ENCODE assay signal across 30 cellular contexts in the genomic region with DNA sequence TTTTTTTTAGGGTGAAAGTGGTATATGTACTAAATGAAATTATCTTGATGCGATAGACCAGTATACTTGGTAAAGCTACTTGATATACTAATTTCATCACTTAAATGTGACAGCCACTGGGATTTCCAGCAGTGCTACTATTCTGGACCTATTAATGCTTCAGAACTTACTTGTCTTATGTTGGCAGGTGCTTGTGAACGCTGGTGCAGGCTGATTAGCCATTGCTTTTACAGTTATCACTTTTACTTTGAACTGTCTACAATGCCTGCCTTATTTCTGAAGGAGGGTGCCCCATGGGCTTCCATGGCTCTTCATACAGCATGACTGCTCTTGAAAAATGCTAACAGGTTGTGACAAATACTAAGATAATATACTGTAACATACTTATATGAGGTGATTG.
"Had no signal": no experiment of that assay in that cellular context is flagged by ENCODE, and none has a peak within 500 bp of the region (broad histone marks: within the 10 kb centered on the region; RNA-seq: fewer than 3 reads in every experiment).

No MANE protein-coding gene starts in this region.

- H3K4me2 ChIP-seq: neural progenitor cell had no signal

- H3K36me3 Mint-ChIP-seq: naive thymus-derived CD8-positive, alpha-beta T cell; natural killer cell treated with Interleukin-12 subunit alpha and Interleukin-12 subunit beta and Interleukin-15 and Interleukin-18, amount 100 ng/mL, for 72 hours; neural progenitor cell; stimulated activated effector memory CD8-positive, alpha-beta T cell treated with anti-CD3 and anti-CD28 coated beads, Interleukin-12 subunit alpha, Interleukin-12 subunit beta, amount 100 ng/mL, for 72 hours; stimulated activated naive B cell treated with anti-CD40 and anti-IgM and Interleukin-4, amounts not matched to agents 10 μg/mL and 1 μg/mL and 100 μg/mL, for 72 hours; type B pancreatic cell had no signal

- H3K27ac Mint-ChIP-seq: naive thymus-derived CD8-positive, alpha-beta T cell; natural killer cell treated with Interleukin-12 subunit alpha and Interleukin-12 subunit beta and Interleukin-15 and Interleukin-18, amount 100 ng/mL, for 72 hours; nephron progenitor cell; neural progenitor cell; progenitor cell of endocrine pancreas; stimulated activated effector memory CD8-positive, alpha-beta T cell treated with anti-CD3 and anti-CD28 coated beads, Interleukin-12 subunit alpha, Interleukin-12 subunit beta, amount 100 ng/mL, for 72 hours; stimulated activated naive B cell treated with anti-CD40 and anti-IgM and Interleukin-4, amounts not matched to agents 10 μg/mL and 1 μg/mL and 100 μg/mL, for 72 hours; stimulated activated naive CD8-positive, alpha-beta T cell treated with anti-CD3 and anti-CD28 coated beads, Interleukin-15, amount 100 ng/mL, for 72 hours; type B pancreatic cell had no signal

- H3K4me1 ChIP-seq: parathyroid adenoma, psoas muscle, right lobe of liver, sigmoid colon, suprapubic skin, testis, tibial artery, transverse colon, upper lobe of right lung, uterus had no signal

- H3K27ac ChIP-seq: neural progenitor cell, ovary, parathyroid adenoma, psoas muscle, right lobe of liver, sigmoid colon, suprapubic skin, testis, tibial artery, transverse colon, upper lobe of right lung, uterus had no signal

- H3K9me3 Mint-ChIP-seq: naive thymus-derived CD8-positive, alpha-beta T cell; nephron progenitor cell; neural progenitor cell; stimulated activated naive B cell treated with anti-CD40 and anti-IgM and Interleukin-4, amounts not matched to agents 10 μg/mL and 1 μg/mL and 100 μg/mL, for 72 hours; stimulated activated naive CD8-positive, alpha-beta T cell treated with anti-CD3 and anti-CD28 coated beads, Interleukin-15, amount 100 ng/mL, for 72 hours; type B pancreatic cell had no signal

- H3K4me3 ChIP-seq: neural progenitor cell, ovary, psoas muscle, right lobe of liver, sigmoid colon, suprapubic skin, testis, tibial artery, transverse colon, upper lobe of right lung, uterus had no signal

- H3K79me2 ChIP-seq: parathyroid adenoma had no signal

- H3K4me3 Mint-ChIP-seq: naive thymus-derived CD8-positive, alpha-beta T cell; natural killer cell treated with Interleukin-12 subunit alpha and Interleukin-12 subunit beta and Interleukin-15 and Interleukin-18, amount 100 ng/mL, for 72 hours; nephron progenitor cell; neural progenitor cell; stimulated activated effector memory CD8-positive, alpha-beta T cell treated with anti-CD3 and anti-CD28 coated beads, Interleukin-12 subunit alpha, Interleukin-12 subunit beta, amount 100 ng/mL, for 72 hours; stimulated activated naive B cell treated with anti-CD40 and anti-IgM and Interleukin-4, amounts not matched to agents 10 μg/mL and 1 μg/mL and 100 μg/mL, for 72 hours; stimulated activated naive CD8-positive, alpha-beta T cell treated with anti-CD3 and anti-CD28 coated beads, Interleukin-15, amount 100 ng/mL, for 72 hours; type B pancreatic cell had no signal

- H3K36me3 ChIP-seq: neural progenitor cell, ovary, right lobe of liver, sigmoid colon, suprapubic skin, tibial artery, transverse colon, upper lobe of right lung, uterus had no signal

- H3K4me1 Mint-ChIP-seq: naive thymus-derived CD8-positive, alpha-beta T cell; stimulated activated effector memory CD8-positive, alpha-beta T cell treated with anti-CD3 and anti-CD28 coated beads, Interleukin-12 subunit alpha, Interleukin-12 subunit beta, amount 100 ng/mL, for 72 hours; stimulated activated naive B cell treated with anti-CD40 and anti-IgM and Interleukin-4, amounts not matched to agents 10 μg/mL and 1 μg/mL and 100 μg/mL, for 72 hours; stimulated activated naive CD8-positive, alpha-beta T cell treated with anti-CD3 and anti-CD28 coated beads, Interleukin-15, amount 100 ng/mL, for 72 hours had no signal

- ATAC-seq: naive thymus-derived CD8-positive, alpha-beta T cell; natural killer cell treated with Interleukin-12 subunit alpha and Interleukin-12 subunit beta and Interleukin-15 and Interleukin-18, amount 100 ng/mL, for 72 hours; psoas muscle; right cardiac atrium; right lobe of liver; stimulated activated effector memory CD8-positive, alpha-beta T cell treated with anti-CD3 and anti-CD28 coated beads, Interleukin-12 subunit alpha, Interleukin-12 subunit beta, amount 100 ng/mL, for 72 hours; stimulated activated naive B cell treated with anti-CD40 and anti-IgM and Interleukin-4, amounts not matched to agents 10 μg/mL and 1 μg/mL and 100 μg/mL, for 72 hours; stimulated activated naive CD8-positive, alpha-beta T cell treated with anti-CD3 and anti-CD28 coated beads, Interleukin-15, amount 100 ng/mL, for 72 hours; stimulated activated naive CD8-positive, alpha-beta T cell treated with anti-CD3 and anti-CD28 coated beads, Interleukin-15, Interleukin-2, amounts not matched to agents 100 U/mL and 50 U/mL, for 24 hours; upper lobe of right lung had no signal

- H3K27me3 ChIP-seq: neural progenitor cell, ovary, right lobe of liver, sigmoid colon, suprapubic skin, testis, tibial artery, transverse colon, upper lobe of right lung, uterus had no signal

- H3K27me3 Mint-ChIP-seq: natural killer cell treated with Interleukin-12 subunit alpha and Interleukin-12 subunit beta and Interleukin-15 and Interleukin-18, amount 100 ng/mL, for 72 hours; progenitor cell of endocrine pancreas; stimulated activated naive B cell treated with anti-CD40 and anti-IgM and Interleukin-4, amounts not matched to agents 10 μg/mL and 1 μg/mL and 100 μg/mL, for 72 hours; stimulated activated naive CD8-positive, alpha-beta T cell treated with anti-CD3 and anti-CD28 coated beads, Interleukin-15, amount 100 ng/mL, for 72 hours; type B pancreatic cell had no signal

- DNase-seq: naive thymus-derived CD8-positive, alpha-beta T cell; nephron progenitor cell; occipital lobe; ovary; posterior cingulate gyrus; psoas muscle; right cardiac atrium; right lobe of liver; sigmoid colon; small intestine; stimulated activated CD4-positive, alpha-beta T cell treated with anti-CD3 and anti-CD28 coated beads, Interleukin-15, amount 100 ng/mL, for 24 hours; stimulated activated CD4-positive, alpha-beta T cell treated with anti-CD3 and anti-CD28 coated beads, Interleukin-2, amount 100 ng/mL, for 24 hours; stimulated activated CD4-positive, alpha-beta T cell treated with anti-CD3 and anti-CD28 coated beads, Interleukin-2, amount 100 ng/mL, for 48 hours; stimulated activated CD4-positive, alpha-beta T cell treated with anti-CD3 and anti-CD28 coated beads, Interleukin-4, amount 100 ng/mL, for 24 hours; stimulated activated naive B cell treated with anti-CD40 and anti-IgM and Interleukin-4, amounts not matched to agents 10 μg/mL and 1 μg/mL and 100 μg/mL, for 72 hours; stimulated activated naive CD8-positive, alpha-beta T cell treated with anti-CD3 and anti-CD28 coated beads, Interleukin-15, amount 100 ng/mL, for 72 hours; stimulated activated naive CD8-positive, alpha-beta T cell treated with anti-CD3 and anti-CD28 coated beads, Interleukin-15, Interleukin-2, amounts not matched to agents 100 U/mL and 50 U/mL, for 24 hours; substantia nigra; testis; tibial artery; transverse colon; upper lobe of right lung; uterus had no signal

- H3K9ac ChIP-seq: neural progenitor cell, parathyroid adenoma had no signal

- H3K9me3 ChIP-seq: ovary, psoas muscle, right lobe of liver, sigmoid colon, suprapubic skin, testis, tibial artery, transverse colon, upper lobe of right lung, uterus had no signal
